22 cellular contexts compared by ENCODE assay signal in the genomic region with DNA sequence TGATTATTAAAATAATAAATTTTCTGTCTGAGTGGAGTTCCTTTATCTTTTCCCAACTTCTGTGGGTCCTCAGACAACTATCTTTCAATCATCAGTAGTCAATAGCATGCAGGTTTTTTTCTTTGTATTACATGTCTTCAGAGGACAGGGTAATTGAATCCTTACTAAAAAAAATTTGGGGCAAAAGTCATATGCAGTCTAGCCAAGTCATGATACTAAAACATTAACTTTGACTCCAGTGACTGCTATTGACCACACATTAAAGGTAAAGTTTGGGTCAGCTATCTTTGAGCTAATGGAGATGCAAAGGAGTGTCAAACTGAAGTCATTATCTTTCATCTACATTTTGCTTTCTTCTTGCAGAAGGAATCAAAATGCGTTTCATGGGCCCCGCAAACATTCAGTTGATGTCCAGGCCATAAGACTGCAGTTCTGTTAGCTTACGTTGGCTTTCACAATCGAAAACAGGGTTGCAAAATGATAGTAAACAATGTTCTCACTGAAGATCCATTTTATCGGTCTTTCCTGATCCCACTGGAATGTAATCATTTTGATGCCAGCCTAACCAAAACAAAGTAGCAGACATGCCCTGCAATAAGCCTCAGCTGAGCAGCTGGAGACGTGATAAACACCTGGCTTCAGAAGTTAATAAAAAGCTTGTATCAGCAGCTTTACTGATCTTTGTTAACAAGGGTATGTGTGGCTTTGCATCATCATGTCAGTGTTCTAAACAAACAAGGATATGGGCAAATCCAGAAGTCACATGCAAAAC.
A peak's percentile ranks its signal among the peaks of the same experiment; 100 is the strongest.
DNase-seq lines count a peak whose midpoint lies in the region; ATAC-seq and TF ChIP-seq lines count a peak whose summit lies in the region.
"Had no signal": no experiment of that assay in that cellular context is flagged by ENCODE, and none has a peak within 500 bp of the region (broad histone marks: within the 10 kb centered on the region; RNA-seq: fewer than 3 reads in every experiment).

No MANE protein-coding gene starts in this region.

- DNase-seq in NCI-H82 (lab: John Stamatoyannopoulos, UW) (peak; percentile 15), NCI-H82 treated with DMSO at 0.1 percent for 48 hours (lab: John Stamatoyannopoulos, UW; ENCODE audit: unreplicated experiment) (no peak), amniotic epithelial cell (ENCODE audit: low read depth) (peak; percentile 68), right lobe of liver (peak in 1 of 3 donors; percentile 57), kidney glomerular epithelial cell (lab: John Stamatoyannopoulos, UW) (no peak), progenitor cell of endocrine pancreas (ENCODE audit: low spot score, unreplicated experiment) (no peak)
- DNase-seq: 8988T; CD4-positive, alpha-beta memory T cell; DND-41; GOT3; NCI-H1105; NCI-H187; NCI-H446 treated with DMSO at 0.1 percent for 48 hours; NCI-H526 treated with DMSO at 0.1 percent for 48 hours; Peyer's patch; T-helper 1 cell had no signal

- peaks cover 10% of the 10 kb centered on the region for H3K4me1 Mint-ChIP-seq in progenitor cell of endocrine pancreas (ENCODE audit: low read depth)
- H3K4me1 Mint-ChIP-seq: CD4-positive, alpha-beta memory T cell had no signal

- H3K9me3 ChIP-seq in right lobe of liver, result no peaks in the 10 kb centered on the region
- H3K9me3 ChIP-seq: Caco-2, Peyer's patch had no signal

- peaks cover 7% of the 10 kb centered on the region for H3K9me3 Mint-ChIP-seq in progenitor cell of endocrine pancreas (ENCODE audit: low read depth)

- H3K27me3 Mint-ChIP-seq in progenitor cell of endocrine pancreas, result no peaks in the 10 kb centered on the region

- ATAC-seq in right lobe of liver (peak; percentile 88 to 96 (median 90)), GM19035 (IDR thresholded peaks at IDR 0.05; ENCODE audit: unreplicated experiment) (no peak)
- ATAC-seq: GM12878, HCT116, SK-N-SH treated with all-trans-retinoic acid at 6 μM for 48 hours had no signal

- peaks cover 0 to 27% (median 10%) of the 10 kb centered on the region in 4 donors for H3K4me1 ChIP-seq in right lobe of liver
- H3K4me1 ChIP-seq: BLaER1 treated with 17β-estradiol and CSF1 and Interleukin-3, amounts not matched to agents 10 nM and 100 nM; Caco-2; Peyer's patch had no signal

- no peaks in the 10 kb centered on the region for H3K36me3 ChIP-seq in right lobe of liver
- H3K36me3 ChIP-seq: BLaER1 treated with 17β-estradiol and CSF1 and Interleukin-3, amounts not matched to agents 10 nM and 100 nM; Peyer's patch had no signal

- no peaks in the 10 kb centered on the region for H3K36me3 Mint-ChIP-seq in progenitor cell of endocrine pancreas (ENCODE audit: insufficient read depth)
- H3K36me3 Mint-ChIP-seq: CD4-positive, alpha-beta memory T cell had no signal

- no peak overlapping the region for H3K4me3 Mint-ChIP-seq in progenitor cell of endocrine pancreas (ENCODE audit: low read depth)
- H3K4me3 Mint-ChIP-seq: CD4-positive, alpha-beta memory T cell had no signal

- H3K27ac Mint-ChIP-seq in progenitor cell of endocrine pancreas, result no peak overlapping the region
- H3K27ac Mint-ChIP-seq: CD4-positive, alpha-beta memory T cell had no signal

- H3K4me3 ChIP-seq in right lobe of liver, result peak overlapping the region in 1 of 3 donors; percentile 12
- H3K4me3 ChIP-seq: BLaER1 treated with 17β-estradiol and CSF1 and Interleukin-3, amounts not matched to agents 10 nM and 100 nM; GM12878; Peyer's patch had no signal

- H3K27me3 ChIP-seq in right lobe of liver, result no peaks in the 10 kb centered on the region
- H3K27me3 ChIP-seq: BLaER1 treated with 17β-estradiol and CSF1 and Interleukin-3, amounts not matched to agents 10 nM and 100 nM; Peyer's patch had no signal

- TF ChIP-seq CTCF in right lobe of liver (IDR thresholded peaks at IDR 0.05), result no peak
- no peak for TF ChIP-seq CTCF in progenitor cell of endocrine pancreas (IDR thresholded peaks at IDR 0.05; ENCODE audit: unreplicated experiment)

- peak overlapping the region; percentile 41 to 79 (median 52) for H3K27ac ChIP-seq in right lobe of liver
- H3K27ac ChIP-seq: BLaER1 treated with 17β-estradiol and CSF1 and Interleukin-3, amounts not matched to agents 10 nM and 100 nM; Peyer's patch had no signal

- 8% methylated on average over 6 of the region's 6 CpGs for WGBS in right lobe of liver (ENCODE audit: insufficient coverage, low coverage, low lambda C conversion rate, missing lambda C conversion rate)

- no peak for TF ChIP-seq POLR2A in right lobe of liver (IDR thresholded peaks at IDR 0.05)

- intact Hi-C loops in right lobe of liver (cut with DNase I), result no loop called here

Comparison
In these comparisons a context has a peak if more than half of its experiments do, and no peak if none do; other contexts are left out.
1. DNase-seq: peak in NCI-H82 (single experiment) and amniotic epithelial cell (single experiment); none in NCI-H82 treated with DMSO at 0.1 percent for 48 hours (single experiment), kidney glomerular epithelial cell (single experiment) and progenitor cell of endocrine pancreas (single experiment).